Comparison of ENCODE assay signal across 24 cellular contexts in the genomic region with DNA sequence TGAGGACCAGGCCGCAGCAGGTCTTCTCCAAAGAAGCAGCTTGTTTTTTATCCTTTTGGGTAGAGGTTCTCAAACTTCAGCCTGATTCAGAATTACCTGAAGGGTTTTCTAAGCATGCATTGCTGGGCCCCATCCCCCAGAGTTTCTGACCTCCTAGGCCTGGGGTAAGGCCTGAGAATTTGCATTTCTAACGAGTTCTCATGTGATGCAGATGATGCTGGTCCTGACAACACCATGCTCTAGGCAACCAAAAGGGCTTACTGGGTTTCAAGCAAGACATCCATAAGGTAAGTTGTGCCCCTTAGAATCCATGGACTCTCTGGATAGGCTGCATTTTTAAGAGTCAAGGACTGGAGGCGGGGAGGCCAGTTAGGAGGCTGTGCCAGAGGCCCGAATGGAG.
DNase-seq lines count a peak whose midpoint lies in the region; ATAC-seq and TF ChIP-seq lines count a peak whose summit lies in the region.
"Had no signal": no experiment of that assay in that cellular context is flagged by ENCODE, and none has a peak within 500 bp of the region (broad histone marks: within the 10 kb centered on the region; RNA-seq: fewer than 3 reads in every experiment).

No MANE protein-coding gene starts in this region.

- H3K56ac ChIP-seq in IMR-90 (ENCODE audit: extremely low read depth, insufficient read depth, low read length), result no peak overlapping the region

- no peaks in the 10 kb centered on the region for H3K36me3 ChIP-seq in IMR-90 (ENCODE audit: control insufficient read depth, insufficient read depth, low read length)
- H3K36me3 ChIP-seq in esophagus muscularis mucosa, result no peaks in the 10 kb centered on the region
- H3K36me3 ChIP-seq in H7 (replicated peaks; ENCODE audit: control insufficient read depth, insufficient read depth, low read length), result no peaks in the 10 kb centered on the region
- H3K36me3 ChIP-seq: BLaER1 treated with 17β-estradiol and CSF1 and Interleukin-3, amounts not matched to agents 10 nM and 100 nM had no signal

- no peaks in the 10 kb centered on the region for H3K79me1 ChIP-seq in IMR-90 (ENCODE audit: low read depth in 1 of 2, low read length in 2 of 2)

- no peak for DNase-seq in IMR-90
- no peak for DNase-seq in WTC11 (ENCODE audit: low spot score)
- DNase-seq in esophagus muscularis mucosa (ENCODE audit: extremely low spot score), result peak; percentile 82
- no peak for DNase-seq in pons (ENCODE audit: low spot score)
- DNase-seq in 8988T, result no peak
- DNase-seq in H7, result no peak
- no peak for DNase-seq in activated CD4-positive, alpha-beta T cell treated with anti-CD3 and anti-CD28 coated beads for 48 hours
- DNase-seq: AML-193; Caco-2; Calu3; CD4-positive, alpha-beta T cell; CD8-positive, alpha-beta T cell; DMS 273 treated with DMSO at 0.1 percent for 48 hours; DMS153; DMS53; DMS79; DND-41; EL; GDM1 had no signal

- TF ChIP-seq RAD21 in IMR-90 (IDR thresholded peaks at IDR 0.05; ENCODE audit: low read length), result no peak

- no peak overlapping the region for H3K4me2 ChIP-seq in IMR-90 (ENCODE audit: low read depth, low read length)
- H3K4me2 ChIP-seq: A549; BLaER1 treated with 17β-estradiol and CSF1 and Interleukin-3, amounts not matched to agents 10 nM and 100 nM had no signal

- peak overlapping the region; percentile 38 for H2AK9ac ChIP-seq in IMR-90 (replicated peaks; ENCODE audit: low read depth, low read length, poor library complexity)

- no peak overlapping the region for H4K91ac ChIP-seq in IMR-90 (ENCODE audit: insufficient read depth, low read depth, low read length)

- no peaks in the 10 kb centered on the region; the same call in 1 of the 2 replicates for H3K27me3 Mint-ChIP-seq in WTC11 (ENCODE audit: low read depth)
- H3K27me3 Mint-ChIP-seq: CD4-positive, alpha-beta T cell had no signal

- H3K9me1 ChIP-seq in IMR-90 (ENCODE audit: insufficient read depth, low read length), result peaks cover 2% of the 10 kb centered on the region; the same call in 1 of the 2 replicates

- H3K9me3 ChIP-seq in IMR-90 (ENCODE audit: control insufficient read depth, insufficient read depth, low read length) (no peaks in the 10 kb centered on the region; the same call in 1 of the 2 replicates), esophagus muscularis mucosa (peaks cover 0 to 14% (median 3%) of the 10 kb centered on the region in 4 donors)
- H3K9me3 ChIP-seq: A549, Caco-2 had no signal

- no peak overlapping the region for H2AFZ ChIP-seq in IMR-90 (replicated peaks; ENCODE audit: low read length, poor library complexity)

- H3K9me3 Mint-ChIP-seq in WTC11, result peaks cover 4% of the 10 kb centered on the region; the same call in 1 of the 2 replicates
- H3K9me3 Mint-ChIP-seq: CD8-positive, alpha-beta T cell had no signal

- ATAC-seq in IMR-90 (ENCODE audit: low read depth), result no peak
- peak; percentile 79 for ATAC-seq in WTC11
- ATAC-seq: A549; CD8-positive, alpha-beta T cell; GM12878 had no signal

- no peak for TF ChIP-seq POLR2A in IMR-90 (IDR thresholded peaks at IDR 0.05; ENCODE audit: low read depth, low read length)
- no peak for TF ChIP-seq POLR2A in esophagus muscularis mucosa (IDR thresholded peaks at IDR 0.05; ENCODE audit: low read depth)

- H3K27me3 ChIP-seq in IMR-90 (ENCODE audit: control insufficient read depth, insufficient read depth, low read length) (no peaks in the 10 kb centered on the region), esophagus muscularis mucosa (no peaks in the 10 kb centered on the region), H7 (ENCODE audit: control insufficient read depth, insufficient read depth, low read length) (no peaks in the 10 kb centered on the region)
- H3K27me3 ChIP-seq: BLaER1 treated with 17β-estradiol and CSF1 and Interleukin-3, amounts not matched to agents 10 nM and 100 nM had no signal

- no peak overlapping the region for H3K14ac ChIP-seq in IMR-90 (replicated peaks; ENCODE audit: low read depth, low read length)

- H4K20me1 ChIP-seq in IMR-90 (ENCODE audit: insufficient read depth, low read length), result no peaks in the 10 kb centered on the region
- H4K20me1 ChIP-seq: BLaER1 treated with 17β-estradiol and CSF1 and Interleukin-3, amounts not matched to agents 10 nM and 100 nM had no signal

- CTCF ChIA-PET in IMR-90 (lab: Yijun Ruan, JAX), result no interaction called here
- CTCF ChIA-PET in WTC11 (lab: Charles Lee), result no interaction called here

- in situ Hi-C loops in IMR-90 (cut with MboI; ENCODE audit: low sequenced_read_pairs), result no loop called here

- no peak overlapping the region for H3K27ac ChIP-seq in IMR-90 (ENCODE audit: insufficient read depth, low read length)
- no peak overlapping the region for H3K27ac ChIP-seq in esophagus muscularis mucosa (replicated peaks in 1 of 4)
- H3K27ac ChIP-seq: A549; BLaER1 treated with 17β-estradiol and CSF1 and Interleukin-3, amounts not matched to agents 10 nM and 100 nM; C4-2B had no signal

- H3K4me1 ChIP-seq in IMR-90 (ENCODE audit: control insufficient read depth, insufficient read depth, low read length) (peaks cover 4% of the 10 kb centered on the region), esophagus muscularis mucosa (no peaks in the 10 kb centered on the region)
- H3K4me1 ChIP-seq: A549 had no signal

- 56% methylated on average over 1 of the region's 4 CpGs; no CpG with 5 or more reads in 1 of the 2 experiments for WGBS in IMR-90 (ENCODE audit: extremely low coverage in 2 of 2, insufficient read length in 1 of 2), 2 experiments
- 95% methylated on average over 4 of the region's 4 CpGs for WGBS in esophagus muscularis mucosa

- H3K4me1 Mint-ChIP-seq in WTC11, result peaks cover 35% of the 10 kb centered on the region
- H3K4me1 Mint-ChIP-seq: B cell had no signal

- no peak overlapping the region for H4K5ac ChIP-seq in IMR-90 (ENCODE audit: low read depth, low read length)

- H3K4ac ChIP-seq in IMR-90 (ENCODE audit: low read depth, low read length), result no peak overlapping the region

- H3K4me3 Mint-ChIP-seq in WTC11, result no peak overlapping the region
- H3K4me3 Mint-ChIP-seq: B cell; CD4-positive, alpha-beta T cell; CD8-positive, alpha-beta T cell had no signal

- no peak overlapping the region for H3K4me3 ChIP-seq in IMR-90 (ENCODE audit: insufficient read depth, low read depth, low read length)
- no peak overlapping the region for H3K4me3 ChIP-seq in esophagus muscularis mucosa
- H3K4me3 ChIP-seq in H7 (ENCODE audit: insufficient read depth, low read depth, low read length), result no peak overlapping the region
- H3K4me3 ChIP-seq: A549; BLaER1 treated with 17β-estradiol and CSF1 and Interleukin-3, amounts not matched to agents 10 nM and 100 nM; GM12878 had no signal

- no peak for TF ChIP-seq EP300 in esophagus muscularis mucosa (IDR thresholded peaks at IDR 0.05)

- H4K8ac ChIP-seq in IMR-90 (ENCODE audit: low read depth in 2 of 2, low read length in 2 of 2), result no peak overlapping the region

- H3K27ac Mint-ChIP-seq in WTC11, result no peak overlapping the region
- H3K27ac Mint-ChIP-seq: B cell; CD4-positive, alpha-beta T cell; CD8-positive, alpha-beta T cell had no signal

- no peak overlapping the region for H3K9ac ChIP-seq in IMR-90 (ENCODE audit: low read depth, low read length)
- H3K9ac ChIP-seq: BLaER1 treated with 17β-estradiol and CSF1 and Interleukin-3, amounts not matched to agents 10 nM and 100 nM had no signal

- TF ChIP-seq CTCF in IMR-90 (conservative IDR thresholded peaks at IDR 0.05; ENCODE audit: low read depth, low read length) (no peak), WTC11 (IDR thresholded peaks at IDR 0.05) (no peak), esophagus muscularis mucosa (IDR thresholded peaks at IDR 0.05) (no peak)

- H2BK15ac ChIP-seq in IMR-90 (ENCODE audit: low read depth, low read length), result no peak overlapping the region

- no peak overlapping the region for H2BK120ac ChIP-seq in IMR-90 (ENCODE audit: low read depth, low read length)

- H2AK5ac ChIP-seq in IMR-90 (ENCODE audit: low read depth, low read length), result no peak overlapping the region

- no peak overlapping the region for H3K23ac ChIP-seq in IMR-90 (ENCODE audit: low read depth, low read length)

- POLR2A ChIA-PET in IMR-90 (lab: Charles Lee; ENCODE audit: unreplicated experiment) (no interaction called here), WTC11 (lab: Charles Lee) (interaction anchor here (1.0 kb wide), 1 partner anchor 13 kb away, joined by 3 read pairs; no protein-coding TSS in a partner anchor)

- BruUV-seq in IMR-90 (replicated peaks; lab: Mats Ljungman, UMichigan), result no TSS peak

- no peak overlapping the region for H3K18ac ChIP-seq in IMR-90 (ENCODE audit: low read depth, low read length)

- dilution Hi-C loops in IMR-90 (cut with HindIII; ENCODE audit: low sequenced_read_pairs, unreplicated experiment), result no loop called here

- no peak overlapping the region for H2BK5ac ChIP-seq in IMR-90 (ENCODE audit: low read depth, low read length, poor library complexity, severe bottlenecking)

- H3K36me3 Mint-ChIP-seq in WTC11, result no peaks in the 10 kb centered on the region; the same call in 1 of the 2 replicates
- H3K36me3 Mint-ChIP-seq: CD8-positive, alpha-beta T cell had no signal

- intact Hi-C loops in IMR-90 (cut with micrococcal nuclease), result no loop called here
- intact Hi-C loops in esophagus muscularis mucosa (cut with DNase I), result no loop called here

- no peak overlapping the region for H2BK20ac ChIP-seq in IMR-90 (ENCODE audit: low read depth, low read length)

TF ChIP-seq in IMR-90, 13 proteins besides CTCF, POLR2A, EP300 and RAD21:
- TF ChIP-seq MAFK (IDR thresholded peaks at IDR 0.05; ENCODE audit: low read depth, low read length), result no peak
- no peak for TF ChIP-seq BHLHE40 (IDR thresholded peaks at IDR 0.05; ENCODE audit: low read depth, low read length)
TF ChIP-seq in IMR-90: peak in this region for 0.

TF ChIP-seq in WTC11, 78 proteins besides CTCF, POLR2A, EP300 and RAD21:
- TF ChIP-seq GTF2I (CRISPR knock-in tag; conservative IDR thresholded peaks at IDR 0.05) (no peak), NFE2L1 (CRISPR knock-in tag; IDR thresholded peaks at IDR 0.05) (no peak)
- TF ChIP-seq, protein P1, sequence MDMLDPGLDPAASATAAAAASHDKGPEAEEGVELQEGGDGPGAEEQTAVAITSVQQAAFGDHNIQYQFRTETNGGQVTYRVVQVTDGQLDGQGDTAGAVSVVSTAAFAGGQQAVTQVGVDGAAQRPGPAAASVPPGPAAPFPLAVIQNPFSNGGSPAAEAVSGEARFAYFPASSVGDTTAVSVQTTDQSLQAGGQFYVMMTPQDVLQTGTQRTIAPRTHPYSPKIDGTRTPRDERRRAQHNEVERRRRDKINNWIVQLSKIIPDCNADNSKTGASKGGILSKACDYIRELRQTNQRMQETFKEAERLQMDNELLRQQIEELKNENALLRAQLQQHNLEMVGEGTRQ (CRISPR knock-in tag; IDR thresholded peaks at IDR 0.05), result peak; percentile 13; the same call in 1 of the 2 replicates
